Comparison of ENCODE assay signal across 18 cellular contexts in genomic region chr11:1744137-1744878, GRCh38. TPM values are rescaled to one million over a fixed set of nuclear protein-coding genes. Genes with fewer than 3 reads are reported as not detected.
DNase-seq lines count a peak whose midpoint lies in the region; ATAC-seq and TF ChIP-seq lines count a peak whose summit lies in the region.
"Had no signal": no experiment of that assay in that cellular context is flagged by ENCODE, and none has a peak within 500 bp of the region (broad histone marks: within the 10 kb centered on the region; RNA-seq: fewer than 3 reads in every experiment).

No MANE protein-coding gene starts in this region.

- no peak for TF ChIP-seq POLR2A in gastrocnemius medialis (IDR thresholded peaks at IDR 0.05)
- no peak for TF ChIP-seq POLR2A in sigmoid colon (IDR thresholded peaks at IDR 0.05)

- no peaks in the 10 kb centered on the region for H3K36me3 Mint-ChIP-seq in activated T-helper 2 cell treated with anti-CD3 and anti-CD28 coated beads, Interferon-gamma antibody, Interleukin-2, Interleukin-4, amounts not matched to agents 10 μg/mL and 5 μg/mL and 100 μg/mL, durations not matched to agents 14 hours and 24 hours and 36 hours (ENCODE audit: low read depth)
- H3K36me3 Mint-ChIP-seq: activated naive CD8-positive, alpha-beta T cell treated with anti-CD3 and anti-CD28 coated beads for 36 hours had no signal

- DNase-seq in COLO829 (ENCODE audit: low spot score) (peak; percentile 88), brain microvascular endothelial cell (no peak), heart right ventricle (peak in 1 of 2 donors; percentile 24), gastrocnemius medialis (peak; percentile 83 to 85), sigmoid colon (no peak), OCI-M2 (lab: John Stamatoyannopoulos, UW; ENCODE audit: unreplicated experiment) (no peak)
- no peak for DNase-seq in activated T-helper 2 cell treated with anti-CD3 and anti-CD28 coated beads, Interferon-gamma antibody, Interleukin-2, Interleukin-4, amounts not matched to agents 10 μg/mL and 5 μg/mL and 100 μg/mL, durations not matched to agents 14 hours and 24 hours and 36 hours (ENCODE audit: low spot score)
- DNase-seq: activated naive CD8-positive, alpha-beta T cell treated with anti-CD3 and anti-CD28 coated beads for 36 hours; BE2C; cortex of kidney; mesenchymal stem cell; MM.1S; NCI-H82; SHP77 had no signal

- 51 to 66% methylated on average over 21 of the region's 21 CpGs for WGBS in heart right ventricle, 2 donors
- WGBS in sigmoid colon, 2 donors: 61 to 77% methylated on average over 21 of the region's 21 CpGs

- H3K4me1 Mint-ChIP-seq in activated T-helper 2 cell treated with anti-CD3 and anti-CD28 coated beads, Interferon-gamma antibody, Interleukin-2, Interleukin-4, amounts not matched to agents 10 μg/mL and 5 μg/mL and 100 μg/mL, durations not matched to agents 14 hours and 24 hours and 36 hours (ENCODE audit: low read depth): no peaks in the 10 kb centered on the region
- H3K4me1 Mint-ChIP-seq: activated naive CD8-positive, alpha-beta T cell treated with anti-CD3 and anti-CD28 coated beads for 36 hours had no signal

- H3K9me3 Mint-ChIP-seq in activated T-helper 2 cell treated with anti-CD3 and anti-CD28 coated beads, Interferon-gamma antibody, Interleukin-2, Interleukin-4, amounts not matched to agents 10 μg/mL and 5 μg/mL and 100 μg/mL, durations not matched to agents 14 hours and 24 hours and 36 hours: peaks cover 9% of the 10 kb centered on the region
- H3K9me3 Mint-ChIP-seq: activated naive CD8-positive, alpha-beta T cell treated with anti-CD3 and anti-CD28 coated beads for 36 hours had no signal

- H3K27me3 ChIP-seq in brain microvascular endothelial cell (replicated peaks) (no peaks in the 10 kb centered on the region), heart right ventricle (peaks cover 0 to 23% (median 17%) of the 10 kb centered on the region in 7 donors), gastrocnemius medialis (no peaks in the 10 kb centered on the region), sigmoid colon (peaks cover 13 to 22% (median 14%) of the 10 kb centered on the region in 3 donors)

- H3K27ac Mint-ChIP-seq in activated T-helper 2 cell treated with anti-CD3 and anti-CD28 coated beads, Interferon-gamma antibody, Interleukin-2, Interleukin-4, amounts not matched to agents 10 μg/mL and 5 μg/mL and 100 μg/mL, durations not matched to agents 14 hours and 24 hours and 36 hours: no peak overlapping the region
- H3K27ac Mint-ChIP-seq: activated naive CD8-positive, alpha-beta T cell treated with anti-CD3 and anti-CD28 coated beads for 36 hours had no signal

- ATAC-seq in heart right ventricle (peak in 6 of 8 donors; percentile 2 to 66 (median 24)), gastrocnemius medialis (peak; percentile 37 to 65), GM21447 (IDR thresholded peaks at IDR 0.05; ENCODE audit: unreplicated experiment) (no peak)
- ATAC-seq: esophagus mucosa had no signal

- intact Hi-C loops in heart right ventricle (cut with DNase I): no loop called here
- intact Hi-C loops in gastrocnemius medialis (cut with DNase I; ENCODE audit: low total_unique reads): loop anchor here (1.0 to 5.0 kb wide), 2 partner anchors 19 to 447 kb away; partner anchors contain the start of gene CTSD
- intact Hi-C loops in sigmoid colon (cut with DNase I): no loop called here
- intact Hi-C loops in activated T-helper 2 cell treated with anti-CD3 and anti-CD28 coated beads, Interferon-gamma antibody, Interleukin-2, Interleukin-4, amounts not matched to agents 10 μg/mL and 5 μg/mL and 100 μg/mL, durations not matched to agents 14 hours and 24 hours and 36 hours (cut with micrococcal nuclease): no loop called here

- H3K4me3 ChIP-seq in brain microvascular endothelial cell (ENCODE audit: low read depth, low read length) (no peak overlapping the region), heart right ventricle (no peak overlapping the region), gastrocnemius medialis (no peak overlapping the region), sigmoid colon (no peak overlapping the region)

- H3K36me3 ChIP-seq in brain microvascular endothelial cell (replicated peaks) (no peaks in the 10 kb centered on the region), heart right ventricle (no peaks in the 10 kb centered on the region), gastrocnemius medialis (no peaks in the 10 kb centered on the region), sigmoid colon (no peaks in the 10 kb centered on the region)
- H3K36me3 ChIP-seq: BE2C had no signal

- peaks cover 9% of the 10 kb centered on the region for H3K27me3 Mint-ChIP-seq in activated T-helper 2 cell treated with anti-CD3 and anti-CD28 coated beads, Interferon-gamma antibody, Interleukin-2, Interleukin-4, amounts not matched to agents 10 μg/mL and 5 μg/mL and 100 μg/mL, durations not matched to agents 14 hours and 24 hours and 36 hours (ENCODE audit: low read depth)

- TF ChIP-seq CTCF in brain microvascular endothelial cell (IDR thresholded peaks at IDR 0.05; ENCODE audit: low read depth, low read length, missing control alignments) (peak; percentile 21), heart right ventricle (IDR thresholded peaks at IDR 0.05) (no peak), gastrocnemius medialis (IDR thresholded peaks at IDR 0.05 in 4 of 5, conservative IDR thresholded peaks at IDR 0.05 in 1 of 5) (no peak), sigmoid colon (IDR thresholded peaks at IDR 0.05) (no peak)

- H3K4me3 Mint-ChIP-seq in activated T-helper 2 cell treated with anti-CD3 and anti-CD28 coated beads, Interferon-gamma antibody, Interleukin-2, Interleukin-4, amounts not matched to agents 10 μg/mL and 5 μg/mL and 100 μg/mL, durations not matched to agents 14 hours and 24 hours and 36 hours (ENCODE audit: low read depth): no peak overlapping the region
- H3K4me3 Mint-ChIP-seq: activated naive CD8-positive, alpha-beta T cell treated with anti-CD3 and anti-CD28 coated beads for 36 hours had no signal

- TF ChIP-seq EP300 in sigmoid colon (IDR thresholded peaks at IDR 0.05): no peak

- in situ Hi-C loops in brain microvascular endothelial cell (cut with HindIII; ENCODE audit: low pct_ligation_motif_present, low sequenced_read_pairs): no loop called here
- in situ Hi-C loops in gastrocnemius medialis (cut with MboI; ENCODE audit: low sequenced_read_pairs in 4 of 4): no loop called here

- H3K9me3 ChIP-seq in heart right ventricle: no peaks in the 10 kb centered on the region
- no peaks in the 10 kb centered on the region for H3K9me3 ChIP-seq in gastrocnemius medialis
- no peaks in the 10 kb centered on the region for H3K9me3 ChIP-seq in sigmoid colon
- H3K9me3 ChIP-seq: BE2C had no signal

- H3K4me1 ChIP-seq in heart right ventricle: peaks cover 2 to 30% (median 19%) of the 10 kb centered on the region in 9 donors
- H3K4me1 ChIP-seq in gastrocnemius medialis: peaks cover 29 to 40% of the 10 kb centered on the region in 2 donors
- peaks cover 0 to 11% (median 10%) of the 10 kb centered on the region in 4 donors for H3K4me1 ChIP-seq in sigmoid colon
- H3K4me1 ChIP-seq: BE2C had no signal

- H3K27ac ChIP-seq in brain microvascular endothelial cell (no peak overlapping the region), heart right ventricle (no peak overlapping the region), gastrocnemius medialis (peak overlapping the region; percentile 59 to 81 (median 72)), sigmoid colon (no peak overlapping the region)

RNA-seq across cellular contexts. Expression of gene IFITM10, which starts 6.1 kb away (rescaled TPM):
- total RNA-seq in heart right ventricle (1 to 10 TPM in 4 of 10 donors, under 1 TPM in 6; 0.18 to 2.4 (median 0.42) TPM), gastrocnemius medialis (1 to 10 TPM; 1.1 to 7.2 (median 4.9) TPM), sigmoid colon (1 to 10 TPM in 1 of 4 donors, under 1 TPM in 3; 0.36 to 1.4 (median 0.61) TPM)
- polyA plus RNA-seq in heart right ventricle (under 1 TPM; 0.07 to 0.80 TPM), sigmoid colon (under 1 TPM in 1 of 3 donors, not detected in 2; 0.60 TPM)
- 0.14 and 0.34 TPM in 2 replicates for total RNA-seq in activated T-helper 2 cell treated with anti-CD3 and anti-CD28 coated beads, Interferon-gamma antibody, Interleukin-2, Interleukin-4, amounts not matched to agents 10 μg/mL and 5 μg/mL and 100 μg/mL, durations not matched to agents 14 hours and 24 hours and 36 hours
- total RNA-seq: activated naive CD8-positive, alpha-beta T cell treated with anti-CD3 and anti-CD28 coated beads for 36 hours had no signal

RNA-seq across cellular contexts. Expression of gene CTSD, which starts 19.4 kb away (rescaled TPM):
- 1,000 to 10,000 TPM in 2 of 10 donors, 100 to 1,000 TPM in 8; 501 to 1,070 (median 786) TPM for total RNA-seq in heart right ventricle
- 100 to 1,000 TPM; 431 to 976 TPM for polyA plus RNA-seq in heart right ventricle
- total RNA-seq in gastrocnemius medialis: 100 to 1,000 TPM; 490 to 981 (median 845) TPM
- total RNA-seq in sigmoid colon: 100 to 1,000 TPM; 173 to 222 (median 209) TPM
- polyA plus RNA-seq in sigmoid colon: 1,000 to 10,000 TPM in 1 of 3 donors, 100 to 1,000 TPM in 2; 251 to 1,586 (median 853) TPM
- total RNA-seq in activated T-helper 2 cell treated with anti-CD3 and anti-CD28 coated beads, Interferon-gamma antibody, Interleukin-2, Interleukin-4, amounts not matched to agents 10 μg/mL and 5 μg/mL and 100 μg/mL, durations not matched to agents 14 hours and 24 hours and 36 hours: 73.5 and 76.3 TPM in 2 replicates

RNA-seq across cellular contexts. Expression of gene KRTAP5-6, which starts 47.3 kb away (rescaled TPM):
- not detected for total RNA-seq in heart right ventricle
- not detected for polyA plus RNA-seq in heart right ventricle
- total RNA-seq in gastrocnemius medialis: not detected
- not detected for total RNA-seq in sigmoid colon
- not detected for polyA plus RNA-seq in sigmoid colon
- total RNA-seq in activated T-helper 2 cell treated with anti-CD3 and anti-CD28 coated beads, Interferon-gamma antibody, Interleukin-2, Interleukin-4, amounts not matched to agents 10 μg/mL and 5 μg/mL and 100 μg/mL, durations not matched to agents 14 hours and 24 hours and 36 hours: not detected in 2 replicates
- total RNA-seq: activated CD8-positive, alpha-beta memory T cell treated with anti-CD3 and anti-CD28 coated beads for 36 hours; activated naive CD8-positive, alpha-beta T cell treated with anti-CD3 and anti-CD28 coated beads for 36 hours; esophagus mucosa had no signal
- polyA plus RNA-seq: thymus had no signal

Comparison
In these comparisons a context has a peak if more than half of its experiments do, and no peak if none do; other contexts are left out.
1. DNase-seq: peak in COLO829 (single experiment) and gastrocnemius medialis (2 of 2); none in brain microvascular endothelial cell (single experiment), sigmoid colon (single experiment), activated T-helper 2 cell treated with anti-CD3 and anti-CD28 coated beads, Interferon-gamma antibody, Interleukin-2, Interleukin-4, amounts not matched to agents 10 μg/mL and 5 μg/mL and 100 μg/mL, durations not matched to agents 14 hours and 24 hours and 36 hours (single experiment) and OCI-M2 (single experiment).
2. H3K27ac ChIP-seq: peak in gastrocnemius medialis (4 of 4); none in brain microvascular endothelial cell (single experiment), heart right ventricle (0 of 10) and sigmoid colon (0 of 4).